In genomic region chr11:47507016-47507631, GRCh38 we compare ENCODE assay signal across 10 cellular contexts. TPM values are rescaled to one million over a fixed set of nuclear protein-coding genes. Genes with fewer than 3 reads are reported as not detected.
DNase-seq lines count a peak whose midpoint lies in the region; ATAC-seq, FAIRE-seq and TF ChIP-seq lines count a peak whose summit lies in the region.
"Had no signal": no experiment of that assay in that cellular context is flagged by ENCODE, and none has a peak within 500 bp of the region (broad histone marks: within the 10 kb centered on the region; RNA-seq: fewer than 3 reads in every experiment).

No MANE protein-coding gene starts in this region.

- no peak for DNase-seq in GM12892 (ENCODE audit: insufficient read length)
- no peak for DNase-seq in chondrocyte (ENCODE audit: low spot score)
- DNase-seq in trophoblast cell = no peak
- DNase-seq in DMS53 treated with DMSO at 0.1 percent for 48 hours (lab: John Stamatoyannopoulos, UW; ENCODE audit: unreplicated experiment) = no peak
- DNase-seq in Calu3 = no peak
- no peak for DNase-seq in cerebellar nuclear complex (lab: John Stamatoyannopoulos, UW)
- DNase-seq: stimulated activated CD4-positive, alpha-beta T cell treated with anti-CD3 and anti-CD28 coated beads, Interleukin-2, amount 100 ng/mL, for 48 hours had no signal

- H3K27me3 ChIP-seq in KMS-11 (ENCODE audit: insufficient read depth, low read depth) = no peaks in the 10 kb centered on the region
- no peaks in the 10 kb centered on the region for H3K27me3 ChIP-seq in trophoblast cell (ENCODE audit: insufficient read depth, low read length)

- no peaks in the 10 kb centered on the region for H3K9me3 ChIP-seq in trophoblast cell (ENCODE audit: insufficient read depth, low read depth, low read length)

- peaks cover 70% of the 10 kb centered on the region for H3K4me1 ChIP-seq in KMS-11 (ENCODE audit: low read depth, poor library complexity, severe bottlenecking)
- peaks cover 11 to 15% of the 10 kb centered on the region in 2 experiments for H3K4me1 ChIP-seq in trophoblast cell (ENCODE audit: control insufficient read depth in 1 of 2, insufficient read depth in 2 of 2, low read length in 2 of 2)

- H3K79me2 ChIP-seq in KMS-11 (ENCODE audit: insufficient read depth, low read depth) (peaks cover 96% of the 10 kb centered on the region), trophoblast cell (ENCODE audit: control insufficient read depth, insufficient read depth, low read length, poor library complexity) (peaks cover 14% of the 10 kb centered on the region)

- no peak for TF ChIP-seq POLR2A in GM12892 (IDR thresholded peaks at IDR 0.05; ENCODE audit: low read depth, low read length)

- no peak overlapping the region for H3K14ac ChIP-seq in trophoblast cell (ENCODE audit: low read length)

- H3K36me3 Mint-ChIP-seq in chondrocyte (ENCODE audit: low read depth) = peaks cover under 1% of the 10 kb centered on the region
- peaks cover 32% of the 10 kb centered on the region for H3K36me3 Mint-ChIP-seq in Calu3 (ENCODE audit: insufficient read depth, unreplicated experiment)

- H3K27me3 Mint-ChIP-seq in chondrocyte (ENCODE audit: low read depth) = no peaks in the 10 kb centered on the region
- no peaks in the 10 kb centered on the region for H3K27me3 Mint-ChIP-seq in Calu3 (ENCODE audit: unreplicated experiment)

- no peak overlapping the region for H3K4me3 Mint-ChIP-seq in chondrocyte (ENCODE audit: unreplicated experiment)
- no peak overlapping the region for H3K4me3 Mint-ChIP-seq in Calu3 (ENCODE audit: low read depth, unreplicated experiment)

- H2BK12ac ChIP-seq in trophoblast cell (ENCODE audit: low read length) = no peak overlapping the region

- intact Hi-C loops in Calu3 (cut with micrococcal nuclease; ENCODE audit: unreplicated experiment) = loop anchor here (5.0 kb wide), 1 partner anchor 45 kb away; the partner anchor contains the start of gene CELF1

- H3K4ac ChIP-seq in trophoblast cell (ENCODE audit: low read depth, low read length) = peak overlapping the region; percentile 87

- FAIRE-seq in GM12892 (lab: Jason Lieb, UNC) = peak; percentile 53

- H3K36me3 ChIP-seq in KMS-11 (ENCODE audit: insufficient read depth) (no peaks in the 10 kb centered on the region), trophoblast cell (ENCODE audit: control insufficient read depth in 1 of 2, insufficient read depth in 2 of 2, low read length in 2 of 2) (peaks cover 0 to 3% of the 10 kb centered on the region in 2 experiments)

- H3K4me2 ChIP-seq in KMS-11 (peak overlapping the region; percentile 1; the same call in 1 of the 2 replicates), trophoblast cell (ENCODE audit: low read length) (no peak overlapping the region)

- ATAC-seq in GM18502 (IDR thresholded peaks at IDR 0.05; ENCODE audit: poor library complexity, unreplicated experiment) = no peak
- ATAC-seq: Panc1 had no signal

- no peak for TF ChIP-seq CTCF in KMS-11 (conservative IDR thresholded peaks at IDR 0.05; ENCODE audit: low read depth, low read length)
- TF ChIP-seq CTCF in chondrocyte (IDR thresholded peaks at IDR 0.05) = no peak
- TF ChIP-seq CTCF in Calu3 (IDR thresholded peaks at IDR 0.05; ENCODE audit: unreplicated experiment) = no peak

- H2AK5ac ChIP-seq in trophoblast cell (ENCODE audit: low read length) = no peak overlapping the region

- peaks cover 22% of the 10 kb centered on the region for H4K20me1 ChIP-seq in KMS-11 (ENCODE audit: insufficient read depth)

- H2BK120ac ChIP-seq in trophoblast cell (ENCODE audit: insufficient read depth, low read length, poor library complexity) = no peak overlapping the region

- BruUV-seq in Calu3 (replicated peaks; lab: Mats Ljungman, UMichigan) = no TSS peak

- no peak overlapping the region for H3K18ac ChIP-seq in trophoblast cell (ENCODE audit: low read length)

- no peak overlapping the region for H3K23ac ChIP-seq in trophoblast cell (ENCODE audit: low read length)

- H3K79me1 ChIP-seq in trophoblast cell (ENCODE audit: low read length) = peaks cover 3% of the 10 kb centered on the region

- no peaks in the 10 kb centered on the region for H3K9me3 Mint-ChIP-seq in chondrocyte (ENCODE audit: low read depth)
- no peaks in the 10 kb centered on the region for H3K9me3 Mint-ChIP-seq in Calu3 (ENCODE audit: low read depth, unreplicated experiment)

- peaks cover 65% of the 10 kb centered on the region for H3K4me1 Mint-ChIP-seq in chondrocyte (ENCODE audit: low read depth)
- H3K4me1 Mint-ChIP-seq in Calu3 (ENCODE audit: low read depth, unreplicated experiment) = peaks cover 25% of the 10 kb centered on the region

- no CpG with 5 or more reads among the region's 8 CpGs for WGBS in trophoblast cell (ENCODE audit: extremely low coverage, insufficient coverage, insufficient read length)

- H2AFZ ChIP-seq in KMS-11 (ENCODE audit: low read depth) = no peak overlapping the region
- H2AFZ ChIP-seq in trophoblast cell (ENCODE audit: insufficient read depth, low read length, poor library complexity) = no peak overlapping the region

- H4K91ac ChIP-seq in trophoblast cell (ENCODE audit: low read depth, low read length) = no peak overlapping the region

- H3K4me3 ChIP-seq in KMS-11 (IDR thresholded peaks at IDR 0.05; ENCODE audit: insufficient read depth, low read depth, low read length) (no peak overlapping the region), trophoblast cell (ENCODE audit: low read depth, low read length) (no peak overlapping the region)

- H3K27ac ChIP-seq in KMS-11 (no peak overlapping the region; the same call in 1 of the 2 replicates), trophoblast cell (ENCODE audit: low read depth, low read length) (no peak overlapping the region)

- no peak overlapping the region for H2BK5ac ChIP-seq in trophoblast cell (ENCODE audit: low read depth, low read length, poor library complexity)

- H3K27ac Mint-ChIP-seq in chondrocyte (ENCODE audit: unreplicated experiment) (peak overlapping the region; percentile 65), Calu3 (ENCODE audit: unreplicated experiment) (no peak overlapping the region)

- CTCF ChIA-PET in Calu3 (lab: Charles Lee) = interaction anchor here (0.7 kb wide), 1 partner anchor 58 kb away, joined by 4 read pairs; no protein-coding TSS in a partner anchor

- H3K9ac ChIP-seq in KMS-11 = no peak overlapping the region
- no peak overlapping the region for H3K9ac ChIP-seq in trophoblast cell (ENCODE audit: low read length)

- no peak overlapping the region for H4K8ac ChIP-seq in trophoblast cell (ENCODE audit: low read depth, low read length)

- H4K12ac ChIP-seq in trophoblast cell (ENCODE audit: low read depth, low read length) = no peak overlapping the region

RNA-seq across cellular contexts. Expression of gene CELF1, which starts 45.8 kb away (rescaled TPM):
- polyA plus RNA-seq in GM12892 (2012; ENCODE audit: missing spikeins) = 46.9 TPM
- total RNA-seq in chondrocyte = 82.2 to 90.2 TPM (median 87.7 TPM) in 3 replicates
- 61.5 and 66.2 TPM in 2 replicates for polyA plus RNA-seq in trophoblast cell (2013)
- 150 and 157 TPM in 2 replicates for total RNA-seq in Calu3 (2022)

RNA-seq across cellular contexts. Expression of gene RAPSN, which starts 58.2 kb away (rescaled TPM):
- 0.59 TPM for polyA plus RNA-seq in GM12892 (2012; ENCODE audit: missing spikeins)
- total RNA-seq in chondrocyte (0.33 to 0.35 TPM (median 0.34 TPM) in 3 replicates), Calu3 (2022) (1.8 and 3.6 TPM in 2 replicates)
- 0.15 and 0.40 TPM in 2 replicates for polyA plus RNA-seq in trophoblast cell (2013)

RNA-seq across cellular contexts. Expression of gene PTPMT1, which starts 58.3 kb away (rescaled TPM):
- polyA plus RNA-seq in GM12892 (2012; ENCODE audit: missing spikeins) = 49.1 TPM
- total RNA-seq in chondrocyte = 40.4 to 48.8 TPM (median 43.5 TPM) in 3 replicates
- polyA plus RNA-seq in trophoblast cell (2013) = 53.6 and 57.5 TPM in 2 replicates
- 49.0 and 49.7 TPM in 2 replicates for total RNA-seq in Calu3 (2022)
